1 cellular context compared by ENCODE assay signal in the genomic region with DNA sequence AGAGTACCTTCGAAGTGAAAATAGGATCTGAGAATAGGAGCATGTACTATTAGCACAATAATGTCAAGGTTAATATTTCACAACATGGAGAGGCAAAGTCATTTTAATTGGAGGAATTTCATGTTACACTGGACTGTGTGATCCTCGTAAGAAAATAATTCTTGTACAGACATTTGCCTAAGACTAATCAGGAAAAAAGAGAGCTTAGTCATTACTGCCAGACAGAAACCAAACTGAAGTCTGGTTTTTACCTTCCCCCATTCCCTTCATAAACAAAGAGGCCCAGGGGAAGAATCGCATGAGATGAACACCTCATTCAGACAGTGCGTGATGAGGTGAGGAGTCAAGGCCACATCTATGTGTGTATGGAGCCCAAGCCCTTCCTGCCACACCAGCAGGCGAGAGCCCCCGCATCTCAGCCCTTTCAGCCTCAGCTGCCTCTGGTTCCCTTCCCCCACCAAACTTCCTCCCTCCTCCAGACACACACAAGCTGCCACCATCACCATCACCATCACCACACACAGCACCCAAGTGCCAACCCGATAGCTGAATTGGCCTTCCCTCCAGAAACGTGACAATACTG.
A peak's percentile ranks its signal among the peaks of the same experiment; 100 is the strongest.
TF ChIP-seq lines count a peak whose summit lies in the region.

No MANE protein-coding gene starts in this region.

TF ChIP-seq in HepG2, 621 proteins besides CTCF, POLR2A, EP300 and RAD21 (continued from another document and continues in another):
- TF ChIP-seq TEAD3 (CRISPR knock-in tag; optimal IDR thresholded peaks at IDR 0.05; ENCODE audit: borderline replicate concordance) = no peak
- TF ChIP-seq ZKSCAN1 (IDR thresholded peaks at IDR 0.05; ENCODE audit: low read length) = no peak
- peak; percentile 95 for TF ChIP-seq RXRB (CRISPR knock-in tag; IDR thresholded peaks at IDR 0.05; ENCODE audit: borderline replicate concordance)
- TF ChIP-seq ZNF496 (CRISPR knock-in tag; IDR thresholded peaks at IDR 0.05; ENCODE audit: insufficient replicate concordance) = no peak
- TF ChIP-seq, protein P1, sequence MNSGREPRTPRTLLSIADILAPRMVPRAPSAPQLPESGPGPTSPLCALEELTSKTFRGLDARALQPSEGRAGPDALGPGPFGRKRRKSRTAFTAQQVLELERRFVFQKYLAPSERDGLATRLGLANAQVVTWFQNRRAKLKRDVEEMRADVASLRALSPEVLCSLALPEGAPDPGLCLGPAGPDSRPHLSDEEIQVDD (CRISPR knock-in tag; IDR thresholded peaks at IDR 0.05; ENCODE audit: borderline replicate concordance) = no peak
- no peak; the same call in 1 of the 2 replicates for TF ChIP-seq SSRP1 (CRISPR knock-in tag; IDR thresholded peaks at IDR 0.05)
- TF ChIP-seq PTBP1 (IDR thresholded peaks at IDR 0.05; ENCODE audit: low read depth, low read length, poor library complexity, severe bottlenecking) = no peak
- no peak for TF ChIP-seq NFE2 (CRISPR knock-in tag; IDR thresholded peaks at IDR 0.05)
- no peak for TF ChIP-seq ZNF343 (CRISPR knock-in tag; IDR thresholded peaks at IDR 0.05)
- TF ChIP-seq SALL1 (CRISPR knock-in tag; IDR thresholded peaks at IDR 0.05) = peak; percentile 53
- TF ChIP-seq ZNF674 (CRISPR knock-in tag; IDR thresholded peaks at IDR 0.05; ENCODE audit: low read depth) = no peak
- TF ChIP-seq ARHGAP35 (CRISPR knock-in tag; IDR thresholded peaks at IDR 0.05; ENCODE audit: borderline replicate concordance) = no peak
- no peak; the same call in 2 of the 3 replicates for TF ChIP-seq MXI1 (IDR thresholded peaks at IDR 0.05; ENCODE audit: borderline replicate concordance, low read depth, low read length)
- TF ChIP-seq, protein P2, sequence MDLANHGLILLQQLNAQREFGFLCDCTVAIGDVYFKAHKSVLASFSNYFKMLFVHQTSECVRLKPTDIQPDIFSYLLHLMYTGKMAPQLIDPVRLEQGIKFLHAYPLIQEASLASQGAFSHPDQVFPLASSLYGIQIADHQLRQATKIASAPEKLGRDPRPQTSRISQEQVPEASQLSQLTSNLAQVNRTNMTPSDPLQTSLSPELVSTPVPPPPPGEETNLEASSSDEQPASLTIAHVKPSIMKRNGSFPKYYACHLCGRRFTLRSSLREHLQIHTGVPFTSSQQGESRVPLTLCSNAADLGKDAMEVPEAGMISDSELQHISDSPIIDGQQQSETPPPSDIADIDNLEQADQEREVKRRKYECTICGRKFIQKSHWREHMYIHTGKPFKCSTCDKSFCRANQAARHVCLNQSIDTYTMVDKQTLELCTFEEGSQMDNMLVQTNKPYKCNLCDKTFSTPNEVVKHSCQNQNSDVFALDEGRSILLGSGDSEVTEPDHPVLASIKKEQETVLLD (CRISPR knock-in tag; IDR thresholded peaks at IDR 0.05; ENCODE audit: low read depth) = no peak
- TF ChIP-seq, protein P3, sequence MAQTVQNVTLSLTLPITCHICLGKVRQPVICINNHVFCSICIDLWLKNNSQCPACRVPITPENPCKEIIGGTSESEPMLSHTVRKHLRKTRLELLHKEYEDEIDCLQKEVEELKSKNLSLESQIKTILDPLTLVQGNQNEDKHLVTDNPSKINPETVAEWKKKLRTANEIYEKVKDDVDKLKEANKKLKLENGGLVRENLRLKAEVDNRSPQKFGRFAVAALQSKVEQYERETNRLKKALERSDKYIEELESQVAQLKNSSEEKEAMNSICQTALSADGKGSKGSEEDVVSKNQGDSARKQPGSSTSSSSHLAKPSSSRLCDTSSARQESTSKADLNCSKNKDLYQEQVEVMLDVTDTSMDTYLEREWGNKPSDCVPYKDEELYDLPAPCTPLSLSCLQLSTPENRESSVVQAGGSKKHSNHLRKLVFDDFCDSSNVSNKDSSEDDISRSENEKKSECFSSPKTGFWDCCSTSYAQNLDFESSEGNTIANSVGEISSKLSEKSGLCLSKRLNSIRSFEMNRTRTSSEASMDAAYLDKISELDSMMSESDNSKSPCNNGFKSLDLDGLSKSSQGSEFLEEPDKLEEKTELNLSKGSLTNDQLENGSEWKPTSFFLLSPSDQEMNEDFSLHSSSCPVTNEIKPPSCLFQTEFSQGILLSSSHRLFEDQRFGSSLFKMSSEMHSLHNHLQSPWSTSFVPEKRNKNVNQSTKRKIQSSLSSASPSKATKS (CRISPR knock-in tag; IDR thresholded peaks at IDR 0.05) = no peak
- no peak for TF ChIP-seq ZBTB42 (CRISPR knock-in tag; IDR thresholded peaks at IDR 0.05)
- TF ChIP-seq, protein P4, sequence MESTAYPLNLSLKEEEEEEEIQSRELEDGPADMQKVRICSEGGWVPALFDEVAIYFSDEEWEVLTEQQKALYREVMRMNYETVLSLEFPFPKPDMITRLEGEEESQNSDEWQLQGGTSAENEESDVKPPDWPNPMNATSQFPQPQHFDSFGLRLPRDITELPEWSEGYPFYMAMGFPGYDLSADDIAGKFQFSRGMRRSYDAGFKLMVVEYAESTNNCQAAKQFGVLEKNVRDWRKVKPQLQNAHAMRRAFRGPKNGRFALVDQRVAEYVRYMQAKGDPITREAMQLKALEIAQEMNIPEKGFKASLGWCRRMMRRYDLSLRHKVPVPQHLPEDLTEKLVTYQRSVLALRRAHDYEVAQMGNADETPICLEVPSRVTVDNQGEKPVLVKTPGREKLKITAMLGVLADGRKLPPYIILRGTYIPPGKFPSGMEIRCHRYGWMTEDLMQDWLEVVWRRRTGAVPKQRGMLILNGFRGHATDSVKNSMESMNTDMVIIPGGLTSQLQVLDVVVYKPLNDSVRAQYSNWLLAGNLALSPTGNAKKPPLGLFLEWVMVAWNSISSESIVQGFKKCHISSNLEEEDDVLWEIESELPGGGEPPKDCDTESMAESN (CRISPR knock-in tag; conservative IDR thresholded peaks at IDR 0.05) = peak; percentile 96
- TF ChIP-seq ZNF17 (CRISPR knock-in tag; IDR thresholded peaks at IDR 0.05) = no peak
- no peak for TF ChIP-seq PHF5A (CRISPR knock-in tag; IDR thresholded peaks at IDR 0.05; ENCODE audit: low read depth, unreplicated experiment)
- TF ChIP-seq KLF6 (CRISPR knock-in tag; IDR thresholded peaks at IDR 0.05) = 0 out of 2 replicates have a peak, but pooled peaks have one; percentile 8
- 0 out of 2 replicates have a peak, but pooled peaks have one; percentile 22 for TF ChIP-seq ZNF878 (CRISPR knock-in tag; IDR thresholded peaks at IDR 0.05)
- no peak for TF ChIP-seq STAT5B (CRISPR knock-in tag; IDR thresholded peaks at IDR 0.05)
- peak; percentile 39; the same call in 1 of the 2 replicates for TF ChIP-seq CHD2 (IDR thresholded peaks at IDR 0.05; ENCODE audit: low read depth, low read length)
- TF ChIP-seq ZNF766 (CRISPR knock-in tag; IDR thresholded peaks at IDR 0.05; ENCODE audit: borderline replicate concordance) = no peak
- no peak for TF ChIP-seq ZNF709 (CRISPR knock-in tag; IDR thresholded peaks at IDR 0.05)
- no peak for TF ChIP-seq KLF11 (CRISPR knock-in tag; IDR thresholded peaks at IDR 0.05)
- no peak for TF ChIP-seq ZNF101 (CRISPR knock-in tag; IDR thresholded peaks at IDR 0.05; ENCODE audit: borderline replicate concordance, low read depth)
- TF ChIP-seq ZNF451 (CRISPR knock-in tag; IDR thresholded peaks at IDR 0.05) = no peak
- TF ChIP-seq HNRNPLL (IDR thresholded peaks at IDR 0.05; ENCODE audit: low read depth, low read length, poor library complexity, severe bottlenecking) = no peak
- TF ChIP-seq, protein P5, sequence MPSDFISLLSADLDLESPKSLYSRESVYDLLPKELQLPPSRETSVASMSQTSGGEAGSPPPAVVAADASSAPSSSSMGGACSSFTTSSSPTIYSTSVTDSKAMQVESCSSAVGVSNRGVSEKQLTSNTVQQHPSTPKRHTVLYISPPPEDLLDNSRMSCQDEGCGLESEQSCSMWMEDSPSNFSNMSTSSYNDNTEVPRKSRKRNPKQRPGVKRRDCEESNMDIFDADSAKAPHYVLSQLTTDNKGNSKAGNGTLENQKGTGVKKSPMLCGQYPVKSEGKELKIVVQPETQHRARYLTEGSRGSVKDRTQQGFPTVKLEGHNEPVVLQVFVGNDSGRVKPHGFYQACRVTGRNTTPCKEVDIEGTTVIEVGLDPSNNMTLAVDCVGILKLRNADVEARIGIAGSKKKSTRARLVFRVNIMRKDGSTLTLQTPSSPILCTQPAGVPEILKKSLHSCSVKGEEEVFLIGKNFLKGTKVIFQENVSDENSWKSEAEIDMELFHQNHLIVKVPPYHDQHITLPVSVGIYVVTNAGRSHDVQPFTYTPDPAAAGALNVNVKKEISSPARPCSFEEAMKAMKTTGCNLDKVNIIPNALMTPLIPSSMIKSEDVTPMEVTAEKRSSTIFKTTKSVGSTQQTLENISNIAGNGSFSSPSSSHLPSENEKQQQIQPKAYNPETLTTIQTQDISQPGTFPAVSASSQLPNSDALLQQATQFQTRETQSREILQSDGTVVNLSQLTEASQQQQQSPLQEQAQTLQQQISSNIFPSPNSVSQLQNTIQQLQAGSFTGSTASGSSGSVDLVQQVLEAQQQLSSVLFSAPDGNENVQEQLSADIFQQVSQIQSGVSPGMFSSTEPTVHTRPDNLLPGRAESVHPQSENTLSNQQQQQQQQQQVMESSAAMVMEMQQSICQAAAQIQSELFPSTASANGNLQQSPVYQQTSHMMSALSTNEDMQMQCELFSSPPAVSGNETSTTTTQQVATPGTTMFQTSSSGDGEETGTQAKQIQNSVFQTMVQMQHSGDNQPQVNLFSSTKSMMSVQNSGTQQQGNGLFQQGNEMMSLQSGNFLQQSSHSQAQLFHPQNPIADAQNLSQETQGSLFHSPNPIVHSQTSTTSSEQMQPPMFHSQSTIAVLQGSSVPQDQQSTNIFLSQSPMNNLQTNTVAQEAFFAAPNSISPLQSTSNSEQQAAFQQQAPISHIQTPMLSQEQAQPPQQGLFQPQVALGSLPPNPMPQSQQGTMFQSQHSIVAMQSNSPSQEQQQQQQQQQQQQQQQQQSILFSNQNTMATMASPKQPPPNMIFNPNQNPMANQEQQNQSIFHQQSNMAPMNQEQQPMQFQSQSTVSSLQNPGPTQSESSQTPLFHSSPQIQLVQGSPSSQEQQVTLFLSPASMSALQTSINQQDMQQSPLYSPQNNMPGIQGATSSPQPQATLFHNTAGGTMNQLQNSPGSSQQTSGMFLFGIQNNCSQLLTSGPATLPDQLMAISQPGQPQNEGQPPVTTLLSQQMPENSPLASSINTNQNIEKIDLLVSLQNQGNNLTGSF (CRISPR knock-in tag; IDR thresholded peaks at IDR 0.05) = no peak
- TF ChIP-seq ZNF143 (CRISPR knock-in tag; IDR thresholded peaks at IDR 0.05) = no peak
- TF ChIP-seq ZNF547 (CRISPR knock-in tag; IDR thresholded peaks at IDR 0.05) = no peak
- no peak for TF ChIP-seq SRSF9 (IDR thresholded peaks at IDR 0.05; ENCODE audit: borderline replicate concordance, insufficient read depth, low read depth, low read length, poor library complexity, severe bottlenecking)
- no peak for TF ChIP-seq ZBTB26 (CRISPR knock-in tag; IDR thresholded peaks at IDR 0.05; ENCODE audit: borderline replicate concordance)
- no peak for TF ChIP-seq ZMYM4 (CRISPR knock-in tag; IDR thresholded peaks at IDR 0.05)
- no peak for TF ChIP-seq MLLT10 (CRISPR knock-in tag; IDR thresholded peaks at IDR 0.05)
- no peak for TF ChIP-seq HNF4G (IDR thresholded peaks at IDR 0.05; ENCODE audit: borderline replicate concordance, low read depth, low read length)
- no peak for TF ChIP-seq HNF4G (CRISPR knock-in tag; IDR thresholded peaks at IDR 0.05; ENCODE audit: borderline replicate concordance, low read depth)
- no peak for TF ChIP-seq MAZ (IDR thresholded peaks at IDR 0.05; ENCODE audit: borderline replicate concordance, low read depth, low read length)
- TF ChIP-seq MAZ (CRISPR knock-in tag; IDR thresholded peaks at IDR 0.05; ENCODE audit: low read depth) = no peak
- no peak for TF ChIP-seq JARID2 (CRISPR knock-in tag; IDR thresholded peaks at IDR 0.05; ENCODE audit: insufficient replicate concordance)
- TF ChIP-seq ZNF770 (CRISPR knock-in tag; IDR thresholded peaks at IDR 0.05) = no peak
- TF ChIP-seq ZEB1 (IDR thresholded peaks at IDR 0.05; ENCODE audit: insufficient replicate concordance, low read depth) = no peak
- TF ChIP-seq HNRNPUL1 (IDR thresholded peaks at IDR 0.05; ENCODE audit: low read depth, low read length) = no peak
- no peak for TF ChIP-seq MIXL1 (CRISPR knock-in tag; IDR thresholded peaks at IDR 0.05)
- TF ChIP-seq PBX3 (CRISPR knock-in tag; IDR thresholded peaks at IDR 0.05; ENCODE audit: borderline replicate concordance) = no peak
- no peak for TF ChIP-seq IKZF4 (CRISPR knock-in tag; IDR thresholded peaks at IDR 0.05; ENCODE audit: borderline replicate concordance, low read depth, not compliant biosample characterization)
- no peak for TF ChIP-seq MEF2D (CRISPR knock-in tag; IDR thresholded peaks at IDR 0.05)
- TF ChIP-seq RBAK (CRISPR knock-in tag; IDR thresholded peaks at IDR 0.05) = no peak
- no peak for TF ChIP-seq KDM3A (CRISPR knock-in tag; IDR thresholded peaks at IDR 0.05; ENCODE audit: low read depth)
